ENCODE assay signal across 27 cellular contexts in the genomic region with DNA sequence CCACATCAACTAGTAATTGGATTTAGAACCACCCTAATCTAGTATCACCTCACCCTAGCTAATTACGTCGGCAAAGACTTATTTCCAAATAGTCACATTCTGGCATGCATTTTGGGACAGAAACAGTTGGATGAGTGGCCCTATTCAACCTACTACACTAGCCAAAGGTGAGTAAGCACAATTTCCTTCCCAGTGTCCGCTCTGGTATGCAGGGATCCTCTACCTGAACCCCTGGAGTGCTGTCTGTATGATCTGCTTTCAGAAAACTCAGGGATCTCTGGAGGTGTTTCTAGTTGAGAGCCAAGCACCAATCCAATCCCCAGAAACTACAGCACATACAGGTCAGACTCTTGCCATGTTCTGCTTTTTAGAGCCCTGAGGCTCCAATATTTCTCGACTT.
"Had no signal": no experiment of that assay in that cellular context is flagged by ENCODE, and none has a peak within 500 bp of the region (broad histone marks: within the 10 kb centered on the region; RNA-seq: fewer than 3 reads in every experiment).

No MANE protein-coding gene starts in this region.

- H3K4me1 ChIP-seq: esophagus muscularis mucosa, foreskin keratinocyte, gastroesophageal sphincter, heart left ventricle, parathyroid adenoma, stomach, thyroid gland, vagina had no signal

- H3K9me3 Mint-ChIP-seq: mesothelial cell of epicardium, neural crest cell had no signal

- H3K36me3 ChIP-seq: esophagus muscularis mucosa, gastroesophageal sphincter, heart left ventricle, stomach, thyroid gland, vagina had no signal

- H3K79me2 ChIP-seq: hepatocyte, parathyroid adenoma had no signal

- H3K27ac ChIP-seq: esophagus muscularis mucosa, foreskin keratinocyte, gastroesophageal sphincter, heart left ventricle, hepatocyte, parathyroid adenoma, stomach, thyroid gland, vagina had no signal

- ATAC-seq: foreskin keratinocyte; gastroesophageal sphincter; heart left ventricle; left lobe of liver; mucosa of descending colon; natural killer cell treated with Interleukin-12 subunit alpha and Interleukin-12 subunit beta and Interleukin-15 and Interleukin-18, amount 100 ng/mL, for 72 hours; sciatic nerve had no signal

- H3K4me1 Mint-ChIP-seq: memory B cell, naive B cell had no signal

- H3K4me3 Mint-ChIP-seq: memory B cell; mesothelial cell of epicardium; naive B cell; natural killer cell treated with Interleukin-12 subunit alpha and Interleukin-12 subunit beta and Interleukin-15 and Interleukin-18, amount 100 ng/mL, for 72 hours; neural crest cell had no signal

- H3K27me3 Mint-ChIP-seq: memory B cell; naive B cell; natural killer cell treated with Interleukin-12 subunit alpha and Interleukin-12 subunit beta and Interleukin-15 and Interleukin-18, amount 100 ng/mL, for 72 hours; progenitor cell of endocrine pancreas had no signal

- H3K4me2 ChIP-seq: hepatocyte, smooth muscle cell had no signal

- H3K4me3 ChIP-seq: esophagus muscularis mucosa, gastroesophageal sphincter, heart left ventricle, hepatocyte, lung, mucosa of descending colon, smooth muscle cell, stomach, thyroid gland, vagina had no signal

- H3K9ac ChIP-seq: parathyroid adenoma had no signal

- H3K9me3 ChIP-seq: esophagus muscularis mucosa, gastroesophageal sphincter, mucosa of descending colon, stomach, thyroid gland, vagina had no signal

- H2AFZ ChIP-seq: hepatocyte, parathyroid adenoma had no signal

- H3K27ac Mint-ChIP-seq: memory B cell; mesothelial cell of epicardium; naive B cell; natural killer cell treated with Interleukin-12 subunit alpha and Interleukin-12 subunit beta and Interleukin-15 and Interleukin-18, amount 100 ng/mL, for 72 hours; progenitor cell of endocrine pancreas had no signal

- DNase-seq: effector CD8-positive, alpha-beta T cell; foreskin keratinocyte; heart left ventricle; mucosa of descending colon; naive B cell; stimulated activated CD4-positive, alpha-beta T cell treated with anti-CD3 and anti-CD28 coated beads, Interleukin-12 subunit alpha, Interleukin-12 subunit beta, amount 100 ng/mL, for 4 hours; stimulated activated CD4-positive, alpha-beta T cell treated with anti-CD3 and anti-CD28 coated beads, Interleukin-1b, Interleukin-23, amount 100 ng/mL, for 48 hours; stimulated activated CD4-positive, alpha-beta T cell treated with anti-CD3 and anti-CD28 coated beads, Interleukin-4, amount 100 ng/mL, for 1 hour; stimulated activated CD8-positive, alpha-beta memory T cell treated with anti-CD3 and anti-CD28 coated beads, Interleukin-4, amount 100 ng/mL, for 48 hours; stimulated activated naive CD4-positive, alpha-beta T cell treated with Interleukin-2 at 50 U/mL for 16 hours; stomach; thyroid gland; trophoblast cell had no signal

- H3K36me3 Mint-ChIP-seq: memory B cell; mesothelial cell of epicardium; naive B cell; natural killer cell treated with Interleukin-12 subunit alpha and Interleukin-12 subunit beta and Interleukin-15 and Interleukin-18, amount 100 ng/mL, for 72 hours had no signal

- H3K27me3 ChIP-seq: esophagus muscularis mucosa, foreskin keratinocyte, gastroesophageal sphincter, heart left ventricle, hepatocyte, stomach, thyroid gland, vagina had no signal
